In genomic region chr1:219582310-219582709, GRCh38 we compare ENCODE assay signal across 12 cellular contexts. TPM values are rescaled to one million over a fixed set of nuclear protein-coding genes. Genes with fewer than 3 reads are reported as not detected.
DNase-seq lines count a peak whose midpoint lies in the region; ATAC-seq and TF ChIP-seq lines count a peak whose summit lies in the region.
"Had no signal": no experiment of that assay in that cellular context is flagged by ENCODE, and none has a peak within 500 bp of the region (broad histone marks: within the 10 kb centered on the region; RNA-seq: fewer than 3 reads in every experiment).

No MANE protein-coding gene starts in this region.

- TF ChIP-seq EP300 in SK-N-SH (IDR thresholded peaks at IDR 0.05; ENCODE audit: borderline replicate concordance in 1 of 2, low read depth in 1 of 2, low read length in 1 of 2), result no peak

- CTCF ChIA-PET in SK-N-SH (lab: Yijun Ruan, JAX), result interaction anchor here (0.6 kb wide), 1 partner anchor 15 kb away, joined by 3 read pairs; no protein-coding TSS in a partner anchor

- TF ChIP-seq CTCF in SK-N-SH (IDR thresholded peaks at IDR 0.05) (no peak), retinal pigment epithelial cell (conservative IDR thresholded peaks at IDR 0.05; ENCODE audit: low read depth, low read length) (no peak), gastrocnemius medialis (IDR thresholded peaks at IDR 0.05 in 4 of 5, conservative IDR thresholded peaks at IDR 0.05 in 1 of 5) (no peak)

- in situ Hi-C loops in gastrocnemius medialis (cut with MboI; ENCODE audit: low sequenced_read_pairs in 4 of 4), result no loop called here

- 6% methylated on average over 1 of the region's 1 CpG for WGBS in SK-N-SH (ENCODE audit: low lambda C conversion rate)

- H3K79me2 ChIP-seq in SK-N-SH (ENCODE audit: insufficient read depth), result no peaks in the 10 kb centered on the region

- H3K27me3 ChIP-seq in SK-N-SH (ENCODE audit: insufficient read depth) (no peaks in the 10 kb centered on the region), gastrocnemius medialis (no peaks in the 10 kb centered on the region)
- H3K27me3 ChIP-seq: neutrophil had no signal

- ATAC-seq in HG03159 (IDR thresholded peaks at IDR 0.05; ENCODE audit: unreplicated experiment) (peak; percentile 48), gastrocnemius medialis (no peak)

- TF ChIP-seq POLR2A in gastrocnemius medialis (IDR thresholded peaks at IDR 0.05), result no peak

- H3K9ac ChIP-seq in SK-N-SH, result no peak overlapping the region

- no peak overlapping the region for H3K4me3 ChIP-seq in SK-N-SH (ENCODE audit: low read depth in 2 of 2, low read length in 1 of 2)
- no peak overlapping the region for H3K4me3 ChIP-seq in retinal pigment epithelial cell (ENCODE audit: low read length)
- H3K4me3 ChIP-seq in gastrocnemius medialis, result no peak overlapping the region

- no peak overlapping the region for H2AFZ ChIP-seq in SK-N-SH (ENCODE audit: low read depth)

- H3K4me2 ChIP-seq in SK-N-SH, result no peak overlapping the region

- H3F3A ChIP-seq in SK-N-SH (replicated peaks; ENCODE audit: insufficient read depth), result no peaks in the 10 kb centered on the region

- peaks cover 0 to 22% of the 10 kb centered on the region in 2 experiments; a peak in 2 of 4 replicates for H3K4me1 ChIP-seq in SK-N-SH (ENCODE audit: control insufficient read depth in 1 of 2, insufficient read depth in 2 of 2, low read depth in 1 of 2, low read length in 1 of 2)
- H3K4me1 ChIP-seq in gastrocnemius medialis, result no peaks in the 10 kb centered on the region

- no peak overlapping the region; a peak in 1 of 4 replicates for H3K27ac ChIP-seq in SK-N-SH (ENCODE audit: low read depth in 2 of 2, low read length in 1 of 2)
- H3K27ac ChIP-seq in gastrocnemius medialis, result no peak overlapping the region
- H3K27ac ChIP-seq: neutrophil had no signal

- POLR2A ChIA-PET in SK-N-SH (lab: Yijun Ruan, JAX), result no interaction called here

- H3K9me3 ChIP-seq in SK-N-SH, result no peaks in the 10 kb centered on the region
- H3K9me3 ChIP-seq in gastrocnemius medialis, result no peaks in the 10 kb centered on the region
- H3K9me3 ChIP-seq: neutrophil had no signal

- intact Hi-C loops in gastrocnemius medialis (cut with DNase I; ENCODE audit: low total_unique reads), result no loop called here

- H4K20me1 ChIP-seq in SK-N-SH (ENCODE audit: insufficient read depth), result no peaks in the 10 kb centered on the region

- peak; percentile 25 for DNase-seq in NK-92 treated with Interleukin-12 subunit alpha and Interleukin-12 subunit beta, amount 100 ng/mL, for 24 hours (lab: John Stamatoyannopoulos, UW)
- DNase-seq in NK-92 (lab: John Stamatoyannopoulos, UW; ENCODE audit: unreplicated experiment), result no peak
- DNase-seq in SK-N-SH, result no peak
- DNase-seq in retinal pigment epithelial cell (ENCODE audit: low read depth), result peak; percentile 2
- no peak for DNase-seq in C1 segment of cervical spinal cord (lab: John Stamatoyannopoulos, UW)
- DNase-seq in gastrocnemius medialis, result no peak
- DNase-seq in NCI-H187 (lab: John Stamatoyannopoulos, UW), result no peak
- DNase-seq: 8988T; activated CD4-positive, alpha-beta memory T cell treated with anti-CD3 and anti-CD28 coated beads for 36 hours; NCI-H748 treated with DMSO at 0.1 percent for 48 hours had no signal

- H3K36me3 ChIP-seq in SK-N-SH (replicated peaks in 1 of 2; ENCODE audit: control insufficient read depth in 1 of 2, insufficient read depth in 2 of 2, low read length in 1 of 2) (no peaks in the 10 kb centered on the region), gastrocnemius medialis (no peaks in the 10 kb centered on the region)
- H3K36me3 ChIP-seq: neutrophil had no signal

- H3K9me2 ChIP-seq in SK-N-SH, result no peaks in the 10 kb centered on the region

- TF ChIP-seq RAD21 in SK-N-SH (IDR thresholded peaks at IDR 0.05; ENCODE audit: low read length), result no peak

TF ChIP-seq in SK-N-SH, 30 proteins besides CTCF, POLR2A, EP300 and RAD21:
- TF ChIP-seq SIN3A (IDR thresholded peaks at IDR 0.05; ENCODE audit: borderline replicate concordance, low read depth, low read length) (no peak), NFIC (IDR thresholded peaks at IDR 0.05; ENCODE audit: borderline replicate concordance) (no peak), FOSL2 (IDR thresholded peaks at IDR 0.05; ENCODE audit: borderline replicate concordance, low read depth) (no peak), ZBTB33 (IDR thresholded peaks at IDR 0.05; ENCODE audit: borderline replicate concordance, low read depth) (no peak), FOXJ3 (CRISPR knock-in tag; IDR thresholded peaks at IDR 0.05) (no peak), MEF2A (IDR thresholded peaks at IDR 0.05; ENCODE audit: borderline replicate concordance, low read depth) (peak; percentile 47; the same call in 1 of the 2 replicates), USF1 (IDR thresholded peaks at IDR 0.05; ENCODE audit: borderline replicate concordance, low read depth) (no peak)

RNA-seq across cellular contexts. Expression of gene ZC3H11B, which starts 30.6 kb away (rescaled TPM):
- polyA plus RNA-seq in SK-N-SH (2012; rRNA removed), result 0.03 TPM in 1 of 2 replicates, not detected in the other
- 0.04 TPM in 2 replicates for polyA plus RNA-seq in SK-N-SH (2012; cell fraction: cytosol; rRNA removed)
- 0.05 and 0.27 TPM in 2 replicates for polyA plus RNA-seq in SK-N-SH (2012; cell fraction: nucleus; rRNA removed)
- not detected for total RNA-seq in gastrocnemius medialis

Comparison
In these comparisons a context has a peak if more than half of its experiments do, and no peak if none do; other contexts are left out.
1. DNase-seq: peak in NK-92 treated with Interleukin-12 subunit alpha and Interleukin-12 subunit beta, amount 100 ng/mL, for 24 hours (single experiment) and retinal pigment epithelial cell (single experiment); none in NK-92 (single experiment), SK-N-SH (single experiment), C1 segment of cervical spinal cord (0 of 14), gastrocnemius medialis (0 of 2) and NCI-H187 (0 of 2).